ENCODE assay signal across 8 cellular contexts in the genomic region with DNA sequence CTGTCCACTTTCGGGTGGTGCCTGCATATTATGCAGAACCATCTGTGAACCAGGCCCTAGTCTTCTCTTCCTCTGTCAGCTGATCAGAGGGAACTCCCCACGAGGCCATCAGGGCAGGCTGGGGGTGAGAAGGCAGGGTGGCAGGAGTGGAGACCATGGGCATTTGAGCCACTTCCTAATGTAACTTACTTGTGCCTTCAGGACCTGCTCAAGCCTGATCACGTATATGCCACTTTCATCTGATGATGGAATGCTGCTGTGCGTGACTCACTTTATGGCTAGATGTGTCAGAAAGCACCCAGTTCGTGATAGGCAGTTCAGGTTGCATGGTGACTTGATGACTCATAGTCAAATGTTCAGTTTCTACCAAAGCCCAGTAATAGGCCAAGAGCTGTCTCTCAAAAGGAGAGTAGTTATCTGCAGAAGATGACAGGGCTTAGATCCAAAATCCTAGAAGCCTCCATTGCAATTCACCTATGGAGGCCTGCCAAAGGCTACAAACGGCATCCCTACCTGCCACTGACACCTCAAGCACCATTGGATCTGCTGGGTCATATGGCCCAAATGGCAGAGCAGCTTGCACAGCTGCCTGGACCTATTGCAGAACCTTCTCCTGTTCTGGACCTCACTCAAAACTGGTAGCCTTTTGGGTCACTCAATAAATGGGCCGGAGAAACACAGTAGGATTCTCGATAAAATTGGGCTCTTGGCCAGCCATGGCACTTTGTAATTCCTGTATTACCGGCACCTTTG.
A peak's percentile ranks its signal among the peaks of the same experiment; 100 is the strongest.
DNase-seq lines count a peak whose midpoint lies in the region; ATAC-seq, FAIRE-seq and TF ChIP-seq lines count a peak whose summit lies in the region.
"Not testable (repeated sequence)": the region's sequence is repeated elsewhere in the genome, so short reads cannot be mapped to it uniquely, and the experiment has no call there.

No MANE protein-coding gene starts in this region.

- intact Hi-C loops in Calu3 (cut with micrococcal nuclease; ENCODE audit: unreplicated experiment): not testable (repeated sequence)

- not testable (repeated sequence) for H3K9me3 ChIP-seq in adipocyte (ENCODE audit: control insufficient read depth, low read length)

- peak; percentile 93 for FAIRE-seq in RCC 7860 (lab: Jason Lieb, UNC)

- not testable (repeated sequence) for ATAC-seq in stimulated activated memory B cell treated with anti-CD40 and anti-IgM and Interleukin-4, amounts not matched to agents 10 μg/mL and 1 μg/mL and 100 μg/mL, for 72 hours

- not testable (repeated sequence) for H3K27ac Mint-ChIP-seq in Calu3 (ENCODE audit: unreplicated experiment)
- peak overlapping the region; percentile 71 for H3K27ac Mint-ChIP-seq in activated CD4-positive, alpha-beta memory T cell treated with anti-CD3 and anti-CD28 coated beads, Interleukin-2, amount 10 ng/mL, durations not matched to agents 7 days and 5 days
- H3K27ac Mint-ChIP-seq in stimulated activated memory B cell treated with anti-CD40 and anti-IgM and Interleukin-4, amounts not matched to agents 10 μg/mL and 1 μg/mL and 100 μg/mL, for 72 hours: peak overlapping the region; percentile 64

- H3K4me3 ChIP-seq in adipocyte (ENCODE audit: low read length): not testable (repeated sequence)

- POLR2A ChIA-PET in activated CD4-positive, alpha-beta memory T cell treated with anti-CD3 and anti-CD28 coated beads, Interleukin-2, amount 10 ng/mL, durations not matched to agents 7 days and 5 days (lab: Charles Lee): not testable (repeated sequence)

- not testable (repeated sequence) for TF ChIP-seq CTCF in Calu3 (IDR thresholded peaks at IDR 0.05; ENCODE audit: unreplicated experiment)

- H3K36me3 ChIP-seq in adipocyte (ENCODE audit: control insufficient read depth, insufficient read depth, low read length, severe bottlenecking): not testable (repeated sequence)

- peaks cover 15% of the 10 kb centered on the region for H3K4me1 ChIP-seq in adipocyte (ENCODE audit: control insufficient read depth, insufficient read depth, low read length)

- DNase-seq in Calu3 (peak; percentile 57), HT1080 (ENCODE audit: low read depth) (peak; percentile 97), RCC 7860 (ENCODE audit: low spot score) (peak; percentile 85), adipocyte (ENCODE audit: low read depth) (peak; percentile 49), fibroblast of peridontal ligament (ENCODE audit: extremely low read depth) (peak; percentile 75), putamen (ENCODE audit: low spot score) (peak; percentile 8)
- DNase-seq in activated CD4-positive, alpha-beta memory T cell treated with anti-CD3 and anti-CD28 coated beads, Interleukin-2, amount 10 ng/mL, durations not matched to agents 7 days and 5 days: peak; percentile 71

- peaks cover 23% of the 10 kb centered on the region for H3K27me3 Mint-ChIP-seq in Calu3 (ENCODE audit: unreplicated experiment)
- H3K27me3 Mint-ChIP-seq in activated CD4-positive, alpha-beta memory T cell treated with anti-CD3 and anti-CD28 coated beads, Interleukin-2, amount 10 ng/mL, durations not matched to agents 7 days and 5 days: not testable (repeated sequence)
- H3K27me3 Mint-ChIP-seq in stimulated activated memory B cell treated with anti-CD40 and anti-IgM and Interleukin-4, amounts not matched to agents 10 μg/mL and 1 μg/mL and 100 μg/mL, for 72 hours: peaks cover 34% of the 10 kb centered on the region

- H3K4me1 Mint-ChIP-seq in Calu3 (ENCODE audit: low read depth, unreplicated experiment): peaks cover 27% of the 10 kb centered on the region
- H3K4me1 Mint-ChIP-seq in activated CD4-positive, alpha-beta memory T cell treated with anti-CD3 and anti-CD28 coated beads, Interleukin-2, amount 10 ng/mL, durations not matched to agents 7 days and 5 days: peaks cover 78% of the 10 kb centered on the region
- peaks cover 47% of the 10 kb centered on the region for H3K4me1 Mint-ChIP-seq in stimulated activated memory B cell treated with anti-CD40 and anti-IgM and Interleukin-4, amounts not matched to agents 10 μg/mL and 1 μg/mL and 100 μg/mL, for 72 hours

- H3K9me3 Mint-ChIP-seq in Calu3 (ENCODE audit: low read depth, unreplicated experiment); activated CD4-positive, alpha-beta memory T cell treated with anti-CD3 and anti-CD28 coated beads, Interleukin-2, amount 10 ng/mL, durations not matched to agents 7 days and 5 days; stimulated activated memory B cell treated with anti-CD40 and anti-IgM and Interleukin-4, amounts not matched to agents 10 μg/mL and 1 μg/mL and 100 μg/mL, for 72 hours: not testable (repeated sequence)

- not testable (repeated sequence) for H3K36me3 Mint-ChIP-seq in Calu3 (ENCODE audit: insufficient read depth, unreplicated experiment); activated CD4-positive, alpha-beta memory T cell treated with anti-CD3 and anti-CD28 coated beads, Interleukin-2, amount 10 ng/mL, durations not matched to agents 7 days and 5 days (ENCODE audit: low read depth); stimulated activated memory B cell treated with anti-CD40 and anti-IgM and Interleukin-4, amounts not matched to agents 10 μg/mL and 1 μg/mL and 100 μg/mL, for 72 hours

- not testable (repeated sequence) for H3K4me3 Mint-ChIP-seq in Calu3 (ENCODE audit: low read depth, unreplicated experiment); activated CD4-positive, alpha-beta memory T cell treated with anti-CD3 and anti-CD28 coated beads, Interleukin-2, amount 10 ng/mL, durations not matched to agents 7 days and 5 days; stimulated activated memory B cell treated with anti-CD40 and anti-IgM and Interleukin-4, amounts not matched to agents 10 μg/mL and 1 μg/mL and 100 μg/mL, for 72 hours

- not testable (repeated sequence) for H3K9ac ChIP-seq in adipocyte (ENCODE audit: low read length)

- BruUV-seq in Calu3 (replicated peaks; lab: Mats Ljungman, UMichigan): not testable (repeated sequence)

- H3K27me3 ChIP-seq in adipocyte (replicated peaks; ENCODE audit: control insufficient read depth, insufficient read depth, low read length): not testable (repeated sequence)

- CTCF ChIA-PET in Calu3 (lab: Charles Lee); activated CD4-positive, alpha-beta memory T cell treated with anti-CD3 and anti-CD28 coated beads, Interleukin-2, amount 10 ng/mL, durations not matched to agents 7 days and 5 days (lab: Charles Lee): not testable (repeated sequence)

Comparison
In these comparisons a context has a peak if more than half of its experiments do, and no peak if none do; other contexts are left out.
1. DNase-seq: peak in every context shown above with its lines; median percentile 97 in HT1080; 85 in RCC 7860; 75 in fibroblast of peridontal ligament; 71 in activated CD4-positive, alpha-beta memory T cell treated with anti-CD3 and anti-CD28 coated beads, Interleukin-2, amount 10 ng/mL, durations not matched to agents 7 days and 5 days; 57 in Calu3; 49 in adipocyte; 8 in putamen.